3 cellular contexts compared by ENCODE assay signal in genomic region chr7:142934056-142934455, GRCh38.
"Had no signal": no experiment of that assay in that cellular context is flagged by ENCODE, and none has a peak within 500 bp of the region (broad histone marks: within the 10 kb centered on the region; RNA-seq: fewer than 3 reads in every experiment).

No MANE protein-coding gene starts in this region.

- H3K4me3 ChIP-seq: GM12878 had no signal

- DNase-seq: GDM1, GF-D8 had no signal
